In the genomic region with DNA sequence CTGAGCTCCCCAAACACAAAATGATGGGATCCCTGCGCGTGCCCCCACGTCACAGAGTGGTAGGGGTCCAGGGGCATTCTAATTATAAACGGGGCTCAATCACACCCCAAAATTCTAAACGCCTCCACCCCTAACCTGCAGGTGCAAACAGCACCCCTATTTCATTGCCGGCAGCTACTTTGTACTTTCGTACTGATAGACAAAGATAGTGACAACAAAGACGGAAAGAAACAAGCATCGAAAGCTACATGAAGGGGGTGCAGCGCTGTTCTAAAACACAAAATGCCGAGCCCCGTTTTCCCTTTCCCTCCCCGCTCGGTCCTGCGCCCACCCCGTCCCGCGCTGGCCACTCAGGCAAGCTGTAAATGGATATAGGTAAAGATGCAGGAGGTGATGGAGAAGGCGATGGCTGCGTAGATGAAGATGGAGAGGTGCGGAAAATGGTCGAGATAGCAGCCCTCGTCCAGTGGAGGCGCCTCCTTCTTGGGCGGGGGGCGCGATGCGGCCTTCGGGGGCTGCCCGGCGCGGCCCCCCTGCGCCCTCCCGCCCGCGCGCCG, we compare ENCODE assay signal across 8 cellular contexts. TPM values are rescaled to one million over a fixed set of nuclear protein-coding genes. Genes with fewer than 3 reads are reported as not detected.
DNase-seq lines count a peak whose midpoint lies in the region; ATAC-seq, FAIRE-seq and TF ChIP-seq lines count a peak whose summit lies in the region.

No MANE protein-coding gene starts in this region.

- H3K23ac ChIP-seq in H9 (ENCODE audit: insufficient read length, low read depth, low read length): no peak overlapping the region

- H4K8ac ChIP-seq in H9 (replicated peaks; ENCODE audit: insufficient read length, low read depth, low read length): no peak overlapping the region

- no peak for DNase-seq in AG04449 (ENCODE audit: low read depth, low spot score)
- DNase-seq in H9: peak; percentile 50
- no peak for DNase-seq in lower lobe of right lung
- no peak for DNase-seq in thoracic aorta (ENCODE audit: low spot score)
- no peak for DNase-seq in H54 (ENCODE audit: insufficient read length, low spot score)

- no peak overlapping the region for H3K56ac ChIP-seq in H9 (ENCODE audit: insufficient read length, low read depth, low read length)

- H2BK120ac ChIP-seq in H9 (ENCODE audit: low read depth, low read length, poor library complexity, severe bottlenecking): no peak overlapping the region

- no peaks in the 10 kb centered on the region for H3K4me1 ChIP-seq in H9 (ENCODE audit: insufficient read depth, low read length)
- H3K4me1 ChIP-seq in lower lobe of right lung: peaks cover 14% of the 10 kb centered on the region
- H3K4me1 ChIP-seq in thoracic aorta (ENCODE audit: control insufficient read depth in 1 of 2, low read depth in 2 of 2): peaks cover 4 to 13% of the 10 kb centered on the region in 2 donors

- H3K9me3 Mint-ChIP-seq in H9 (peaks cover 0 to 4% of the 10 kb centered on the region in 2 experiments; a peak in 1 of 5 replicates), brain (peaks cover 0 to 3% (median 0%) of the 10 kb centered on the region in 5 experiments)

- no peak overlapping the region for H3T11ph ChIP-seq in H9 (ENCODE audit: low read length)

- H3K4me3 ChIP-seq in AG04449 (ENCODE audit: low read depth, low read length) (peak overlapping the region; percentile 77), lower lobe of right lung (peak overlapping the region; percentile 51), thoracic aorta (peak overlapping the region; percentile 79)

- peak overlapping the region; percentile 72 for H3K4me2 ChIP-seq in H9 (ENCODE audit: insufficient read depth, insufficient read length, low read length)

- peaks cover 6% of the 10 kb centered on the region for H3K36me3 ChIP-seq in lower lobe of right lung
- H3K36me3 ChIP-seq in thoracic aorta: peaks cover 3% of the 10 kb centered on the region

- POLR2A ChIA-PET in AG04449 (lab: Yijun Ruan, JAX): interaction anchor here (0.8 to 3.2 kb wide), 9 partner anchors 9 to 84 kb away, joined by 3 to 15 read pairs (median 6); a partner anchor contains a TSS

- H3K4ac ChIP-seq in H9 (ENCODE audit: low read depth, low read length): no peak overlapping the region

- no peak overlapping the region for H2AFZ ChIP-seq in H9 (ENCODE audit: low read length)

- H4K91ac ChIP-seq in H9 (ENCODE audit: insufficient read length, low read depth, low read length): no peak overlapping the region

- no peak overlapping the region for H3K14ac ChIP-seq in H9 (ENCODE audit: insufficient read depth, low read length)

- CTCF ChIA-PET in AG04449 (lab: Yijun Ruan, JAX): interaction anchor here (1.1 to 2.2 kb wide), 4 partner anchors 9 to 15 kb away, joined by 3 to 8 read pairs (median 6); a partner anchor contains a TSS

- H3K9ac ChIP-seq in H9 (ENCODE audit: extremely low read depth, insufficient read length, low read length): no peak overlapping the region

- peaks cover 11% of the 10 kb centered on the region for H3K23me2 ChIP-seq in H9 (ENCODE audit: insufficient read length, low read depth, low read length, poor library complexity, severe bottlenecking)

- peak overlapping the region; percentile 68 for H3K18ac ChIP-seq in H9 (ENCODE audit: insufficient read length, low read depth, low read length)

- H3K4me1 Mint-ChIP-seq in H9: peaks cover 14 to 17% of the 10 kb centered on the region in 2 experiments
- peaks cover 21% of the 10 kb centered on the region for H3K4me1 Mint-ChIP-seq in brain

- H3K27ac Mint-ChIP-seq in H9 (no peak overlapping the region), brain (peak overlapping the region; percentile 64 to 99 (median 97))

- H3K36me3 Mint-ChIP-seq in H9 (ENCODE audit: insufficient read depth in 1 of 3, low read depth in 3 of 3): peaks cover 0 to 2% (median 0%) of the 10 kb centered on the region in 3 experiments; a peak in 1 of 7 replicates
- H3K36me3 Mint-ChIP-seq in brain: peaks cover 15% of the 10 kb centered on the region

- H4K20me1 ChIP-seq in H9 (ENCODE audit: control insufficient read depth, insufficient read depth, insufficient read length): no peaks in the 10 kb centered on the region

- ATAC-seq in lower lobe of right lung (peak in 1 of 2 donors; percentile 5), thoracic aorta (ENCODE audit: insufficient number of reproducible peaks, low FRiP score, low read depth) (no peak), HG03139 (IDR thresholded peaks at IDR 0.05; ENCODE audit: unreplicated experiment) (no peak), GM21576 (IDR thresholded peaks at IDR 0.05; ENCODE audit: unreplicated experiment) (no peak)

- no peak overlapping the region for H3K27ac ChIP-seq in H9 (ENCODE audit: insufficient read length, low read depth, low read length)
- no peak overlapping the region for H3K27ac ChIP-seq in lower lobe of right lung
- H3K27ac ChIP-seq in thoracic aorta: no peak overlapping the region

- peaks cover 69% of the 10 kb centered on the region for H3K27me3 Mint-ChIP-seq in H9 (ENCODE audit: low read depth)
- H3K27me3 Mint-ChIP-seq in brain: peaks cover 5% of the 10 kb centered on the region

- H3K27me3 ChIP-seq in H9 (ENCODE audit: insufficient read depth, low read length) (peaks cover 5% of the 10 kb centered on the region; the same call in 1 of the 2 replicates), lower lobe of right lung (ENCODE audit: low read depth) (peaks cover 12% of the 10 kb centered on the region), thoracic aorta (replicated peaks; ENCODE audit: insufficient read depth) (no peaks in the 10 kb centered on the region)

- TF ChIP-seq POLR2A in H54 (IDR thresholded peaks at IDR 0.05; ENCODE audit: low read depth, low read length): no peak

- no peak for TF ChIP-seq CTCF in AG04449 (IDR thresholded peaks at IDR 0.05; ENCODE audit: insufficient read depth, low read length, missing control alignments)
- no peak for TF ChIP-seq CTCF in H9 (conservative IDR thresholded peaks at IDR 0.05)
- TF ChIP-seq CTCF in brain (conservative IDR thresholded peaks at IDR 0.05): no peak
- no peak for TF ChIP-seq CTCF in lower lobe of right lung (IDR thresholded peaks at IDR 0.05)
- TF ChIP-seq CTCF in thoracic aorta (IDR thresholded peaks at IDR 0.05): no peak

- H3K79me2 ChIP-seq in H9 (ENCODE audit: insufficient read depth, low read length): no peaks in the 10 kb centered on the region

- H2BK20ac ChIP-seq in H9 (ENCODE audit: low read depth, low read length, poor library complexity, severe bottlenecking): no peak overlapping the region

- FAIRE-seq in H54 (lab: Jason Lieb, UNC): no peak

- no peak overlapping the region for H2BK12ac ChIP-seq in H9 (ENCODE audit: insufficient read length, low read depth, low read length)

- no peaks in the 10 kb centered on the region for H3K79me1 ChIP-seq in H9 (ENCODE audit: insufficient read depth, low read depth, low read length, poor library complexity, severe bottlenecking)

- H3K9me3 ChIP-seq in H9 (ENCODE audit: control insufficient read depth, low read depth, low read length): no peaks in the 10 kb centered on the region
- H3K9me3 ChIP-seq in lower lobe of right lung: no peaks in the 10 kb centered on the region
- H3K9me3 ChIP-seq in thoracic aorta: no peaks in the 10 kb centered on the region

- whole genome bisulfite sequencing in H9 (ENCODE audit: extremely low coverage, insufficient read length, low lambda C conversion rate): no CpG with 5 or more reads among the region's 38 CpGs

- no peak overlapping the region for H2BK5ac ChIP-seq in H9 (ENCODE audit: insufficient read length, low read length)

- no peak overlapping the region for H4K5ac ChIP-seq in H9 (ENCODE audit: insufficient read length, low read depth, low read length)

- no peak overlapping the region for H2BK15ac ChIP-seq in H9 (ENCODE audit: low read depth, low read length)

- H3K4me3 Mint-ChIP-seq in H9 (peak overlapping the region; percentile 79 to 93), brain (peak overlapping the region; percentile 99 to 100 (median 100))

- H2AK5ac ChIP-seq in H9 (ENCODE audit: insufficient read length, low read length): no peak overlapping the region

- intact Hi-C loops in lower lobe of right lung (cut with DNase I): no loop called here

RNA-seq across cellular contexts. Expression of a gene that starts 14.0 kb away (rescaled TPM):
- total RNA-seq in H9 (2021) (28.6 and 30.7 TPM in 2 replicates), lower lobe of right lung (16.1 TPM), thoracic aorta (10 to 100 TPM; 10.3 to 12.8 TPM)
- 16.9 TPM for polyA plus RNA-seq in brain (ENCODE audit: insufficient read depth, low read depth, low replicate concordance)

RNA-seq across cellular contexts. Expression of a gene that starts 14.3 kb away (rescaled TPM):
- total RNA-seq in H9 (2021) (83.2 and 85.6 TPM in 2 replicates), lower lobe of right lung (59.3 TPM), thoracic aorta (10 to 100 TPM; 12.5 to 56.1 TPM)
- 32.7 TPM for polyA plus RNA-seq in brain (ENCODE audit: insufficient read depth, low read depth, low replicate concordance)

RNA-seq across cellular contexts. Expression of a gene that starts 31.5 kb away (rescaled TPM):
- total RNA-seq in H9 (2021): 66.7 and 69.9 TPM in 2 replicates
- polyA plus RNA-seq in brain (ENCODE audit: insufficient read depth, low read depth, low replicate concordance): 10.9 TPM
- total RNA-seq in lower lobe of right lung: 10.2 TPM
- 10 to 100 TPM; 13.3 to 19.8 TPM for total RNA-seq in thoracic aorta

Comparison
In these comparisons a context has a peak if more than half of its experiments do, and no peak if none do; other contexts are left out.
1. H3K27ac Mint-ChIP-seq: peak in brain (5 of 5); none in H9 (0 of 3).
2. Peak in every context shown above with its lines, with median percentiles within 50 percentile points of each other: H3K4me3 ChIP-seq.